ENCODE assay signal across 12 cellular contexts in genomic region chr3:196486263-196486662, GRCh38. TPM values are rescaled to one million over a fixed set of nuclear protein-coding genes. Genes with fewer than 3 reads are reported as not detected.
DNase-seq lines count a peak whose midpoint lies in the region; ATAC-seq and TF ChIP-seq lines count a peak whose summit lies in the region.
"Had no signal": no experiment of that assay in that cellular context is flagged by ENCODE, and none has a peak within 500 bp of the region (broad histone marks: within the 10 kb centered on the region; RNA-seq: fewer than 3 reads in every experiment).

No MANE protein-coding gene starts in this region.

- H3K27ac ChIP-seq in cardiac muscle cell (no peak overlapping the region), Panc1 (ENCODE audit: low read length) (no peak overlapping the region), endodermal cell (ENCODE audit: low read depth, low read length) (no peak overlapping the region), aorta (ENCODE audit: low read depth in 1 of 2, low read length in 2 of 2) (no peak overlapping the region)

- no peak overlapping the region for H3K27ac Mint-ChIP-seq in endodermal cell

- intact Hi-C loops in Right ventricle myocardium inferior (cut with DNase I), result loop anchor here (2.0 kb wide), 1 partner anchor 33 kb away; no protein-coding TSS in a partner anchor
- intact Hi-C loops in Panc1 (cut with micrococcal nuclease; ENCODE audit: unreplicated experiment), result no loop called here
- intact Hi-C loops in aorta (cut with DNase I), result no loop called here

- H3K4me1 ChIP-seq in cardiac muscle cell (ENCODE audit: low read depth) (no peaks in the 10 kb centered on the region), Panc1 (ENCODE audit: control insufficient read depth, insufficient read depth, low read length) (no peaks in the 10 kb centered on the region), endodermal cell (ENCODE audit: control insufficient read depth, insufficient read depth, low read length) (no peaks in the 10 kb centered on the region), aorta (ENCODE audit: control insufficient read depth in 1 of 2, insufficient read depth in 2 of 2, low read length in 2 of 2) (no peaks in the 10 kb centered on the region)

- no peaks in the 10 kb centered on the region for H3K27me3 Mint-ChIP-seq in endodermal cell (ENCODE audit: insufficient read depth)
- H3K27me3 Mint-ChIP-seq: central memory CD8-positive, alpha-beta T cell had no signal

- H3K4me3 Mint-ChIP-seq in endodermal cell, result no peak overlapping the region
- H3K4me3 Mint-ChIP-seq: central memory CD8-positive, alpha-beta T cell had no signal

- peaks cover 46% of the 10 kb centered on the region for H3K36me3 Mint-ChIP-seq in endodermal cell (ENCODE audit: low read depth)

- no peak overlapping the region for H3K9ac ChIP-seq in endodermal cell (ENCODE audit: extremely low read depth, low read length, poor library complexity, severe bottlenecking)

- H3K4me1 Mint-ChIP-seq in endodermal cell, result no peaks in the 10 kb centered on the region

- CTCF ChIA-PET in Panc1 (lab: Charles Lee), result interaction anchor here (1.0 to 1.1 kb wide), 2 partner anchors 33 to 36 kb away, joined by 3 to 4 read pairs; no protein-coding TSS in a partner anchor

- no peak overlapping the region for H3K4me3 ChIP-seq in cardiac muscle cell
- H3K4me3 ChIP-seq in Panc1 (ENCODE audit: low read depth in 2 of 2, low read length in 2 of 2), result no peak overlapping the region
- H3K4me3 ChIP-seq in endodermal cell (ENCODE audit: low read length), result no peak overlapping the region
- H3K4me3 ChIP-seq in aorta (ENCODE audit: low read length in 2 of 2), result no peak overlapping the region
- H3K4me3 ChIP-seq: lung had no signal

- H3K36me3 ChIP-seq in cardiac muscle cell (peaks cover 43% of the 10 kb centered on the region), Panc1 (ENCODE audit: control insufficient read depth, insufficient read depth, low read length) (peaks cover 23% of the 10 kb centered on the region), endodermal cell (ENCODE audit: control insufficient read depth, insufficient read depth, low read length) (peaks cover 68% of the 10 kb centered on the region), aorta (ENCODE audit: control insufficient read depth in 1 of 2, insufficient read depth in 2 of 2, low read length in 1 of 2) (peaks cover 2 to 4% of the 10 kb centered on the region in 2 donors)

- in situ Hi-C loops in Panc1 (cut with HindIII; ENCODE audit: low pct_unique_long_range_greater_than_20kb, low sequenced_read_pairs), result no loop called here

- POLR2A ChIA-PET in Panc1 (lab: Charles Lee), result no interaction called here

- no peaks in the 10 kb centered on the region for H3K9me3 ChIP-seq in cardiac muscle cell (ENCODE audit: low read depth)
- no peaks in the 10 kb centered on the region for H3K9me3 ChIP-seq in Panc1 (ENCODE audit: control insufficient read depth, insufficient read depth, low read depth, low read length)
- H3K9me3 ChIP-seq in endodermal cell (ENCODE audit: control insufficient read depth, low read length), result no peaks in the 10 kb centered on the region
- H3K9me3 ChIP-seq in aorta (ENCODE audit: control insufficient read depth, low read length), result no peaks in the 10 kb centered on the region

- no peak for ATAC-seq in Right ventricle myocardium inferior
- peak; percentile 79 for ATAC-seq in Panc1
- ATAC-seq in aorta (ENCODE audit: low FRiP score), result no peak

- BruUV-seq in Panc1 (replicated peaks; lab: Mats Ljungman, UMichigan), result no TSS peak

- WGBS in endodermal cell (ENCODE audit: insufficient coverage in 1 of 2, insufficient read length in 1 of 2), 2 experiments, result 89 to 97% methylated on average over 6 to 8 of the region's 8 CpGs
- 86 to 87% methylated on average over 8 of the region's 8 CpGs for WGBS in aorta, 2 donors

- H3K9me3 Mint-ChIP-seq in endodermal cell, result no peaks in the 10 kb centered on the region
- H3K9me3 Mint-ChIP-seq: central memory CD8-positive, alpha-beta T cell had no signal

- DNase-seq in cardiac muscle cell (ENCODE audit: low read depth in 1 of 2, low spot score in 1 of 2) (no peak), Right ventricle myocardium inferior (ENCODE audit: missing footprints) (no peak), Panc1 (ENCODE audit: low read depth, low spot score) (no peak), endodermal cell (peak; percentile 58), NCI-H1048 (lab: John Stamatoyannopoulos, UW) (no peak), NCI-H1092 (lab: John Stamatoyannopoulos, UW) (no peak), aorta (no peak)
- peak; percentile 30 for DNase-seq in stimulated activated CD4-positive, alpha-beta T cell treated with anti-CD3 and anti-CD28 coated beads, Interleukin-4, amount 100 ng/mL, for 24 hours
- DNase-seq: DMS79, KG1 had no signal

- TF ChIP-seq CTCF in cardiac muscle cell (IDR thresholded peaks at IDR 0.05; ENCODE audit: low read depth, low read length), result peak; percentile 38
- peak; percentile 85 for TF ChIP-seq CTCF in Panc1 (IDR thresholded peaks at IDR 0.05)
- TF ChIP-seq CTCF in endodermal cell (conservative IDR thresholded peaks at IDR 0.05), result peak; percentile 63

- H3K27me3 ChIP-seq in cardiac muscle cell (no peaks in the 10 kb centered on the region), Panc1 (ENCODE audit: control insufficient read depth, insufficient read depth, low read length) (no peaks in the 10 kb centered on the region), endodermal cell (ENCODE audit: control insufficient read depth, insufficient read depth, low read length, poor library complexity, severe bottlenecking) (no peaks in the 10 kb centered on the region), aorta (ENCODE audit: control insufficient read depth in 1 of 2, insufficient read depth in 2 of 2, low read length in 1 of 2) (no peaks in the 10 kb centered on the region)

RNA-seq across cellular contexts. Expression of gene RNF168, which starts 17.3 kb away (rescaled TPM):
- total RNA-seq in cardiac muscle cell, result 14.7 and 19.0 TPM in 2 replicates
- polyA plus RNA-seq in cardiac muscle cell, result 9.9 and 11.1 TPM in 2 replicates
- total RNA-seq in Right ventricle myocardium inferior, result 21.9 TPM
- total RNA-seq in Panc1 (2021; ENCODE audit: unreplicated experiment), result 21.3 TPM
- polyA plus RNA-seq in Panc1 (2012; ENCODE audit: insufficient read length), result 5.8 TPM
- total RNA-seq in endodermal cell, result 10 to 100 TPM; 37.3 to 48.4 TPM
- polyA plus RNA-seq in endodermal cell (2013, experiment 1 of 2), result 21.2 TPM
- polyA plus RNA-seq in endodermal cell (2013, experiment 2 of 2), result 24.4 TPM
- 10 to 100 TPM; 30.2 to 34.9 TPM for total RNA-seq in aorta
- polyA plus RNA-seq in aorta, result 1 to 10 TPM; 4.5 to 6.9 TPM

RNA-seq across cellular contexts. Expression of gene SMCO1, which starts 28.9 kb away (rescaled TPM):
- 0.45 and 0.99 TPM in 2 replicates for total RNA-seq in cardiac muscle cell
- polyA plus RNA-seq in cardiac muscle cell, result 1.7 and 2.3 TPM in 2 replicates
- total RNA-seq in Right ventricle myocardium inferior, result 78.6 TPM
- not detected for total RNA-seq in Panc1 (2021; ENCODE audit: unreplicated experiment)
- polyA plus RNA-seq in Panc1 (2012; ENCODE audit: insufficient read length), result not detected
- total RNA-seq in endodermal cell, result not detected
- polyA plus RNA-seq in endodermal cell (2013, experiment 1 of 2), result not detected
- not detected for polyA plus RNA-seq in endodermal cell (2013, experiment 2 of 2)
- total RNA-seq in aorta, result not detected
- polyA plus RNA-seq in aorta, result not detected
- total RNA-seq: lung had no signal
- polyA plus RNA-seq: lung had no signal

RNA-seq across cellular contexts. Expression of gene UBXN7, which starts 54.0 kb away (rescaled TPM):
- total RNA-seq in cardiac muscle cell (10.4 and 27.7 TPM in 2 replicates), Right ventricle myocardium inferior (31.1 TPM), Panc1 (2021; ENCODE audit: unreplicated experiment) (61.7 TPM), endodermal cell (100 to 1,000 TPM; 109 to 120 TPM), aorta (10 to 100 TPM; 40.4 to 57.1 TPM)
- polyA plus RNA-seq in cardiac muscle cell (33.1 and 49.0 TPM in 2 replicates), aorta (1 to 10 TPM; 7.7 to 9.4 TPM)
- polyA plus RNA-seq in Panc1 (2012; ENCODE audit: insufficient read length), result 10.5 TPM
- 33.6 TPM for polyA plus RNA-seq in endodermal cell (2013, experiment 1 of 2)
- 33.7 TPM for polyA plus RNA-seq in endodermal cell (2013, experiment 2 of 2)

Comparison
In these comparisons a context has a peak if more than half of its experiments do, and no peak if none do; other contexts are left out.
1. RNA of gene SMCO1, which starts 28.9 kb away (total RNA-seq): 78.6 TPM in Right ventricle myocardium inferior (single experiment); 0.45 to 0.99 TPM in cardiac muscle cell, not detected in Panc1 (single experiment), not detected in endodermal cell and not detected in aorta; every median in the first group is over 10 times any median in the second.
2. DNase-seq: peak in endodermal cell (single experiment) and stimulated activated CD4-positive, alpha-beta T cell treated with anti-CD3 and anti-CD28 coated beads, Interleukin-4, amount 100 ng/mL, for 24 hours (single experiment); none in cardiac muscle cell (0 of 2), Right ventricle myocardium inferior (single experiment), Panc1 (single experiment), NCI-H1048 (single experiment), NCI-H1092 (single experiment) and aorta (0 of 2).
3. Peak in every context shown above with its lines, with median percentiles within 50 percentile points of each other: CTCF ChIP-seq.